Comparison of ENCODE assay signal across 5 cellular contexts in genomic region chr16:68494261-68494660, GRCh38. TPM values are rescaled to one million over a fixed set of nuclear protein-coding genes. Genes with fewer than 3 reads are reported as not detected.
DNase-seq lines count a peak whose midpoint lies in the region; ATAC-seq, FAIRE-seq and TF ChIP-seq lines count a peak whose summit lies in the region.
"Not testable (repeated sequence)": the region's sequence is repeated elsewhere in the genome, so short reads cannot be mapped to it uniquely, and the experiment has no call there.

No MANE protein-coding gene starts in this region.

- not testable (repeated sequence) for H3K36me3 ChIP-seq in HEK293 (ENCODE audit: control insufficient read depth in 2 of 2, insufficient read depth in 1 of 2, low read length in 2 of 2); K562 (ENCODE audit: control insufficient read depth, insufficient read depth, low read length); stomach

- H3K27ac Mint-ChIP-seq in endothelial cell (ENCODE audit: unreplicated experiment), result peak overlapping the region; percentile 41
- H3K27ac Mint-ChIP-seq in neural crest cell (ENCODE audit: unreplicated experiment), result peak overlapping the region; percentile 52

- TF ChIP-seq EP300 in K562 (IDR thresholded peaks at IDR 0.05; ENCODE audit: low read length); stomach (IDR thresholded peaks at IDR 0.05): not testable (repeated sequence)

- not testable (repeated sequence) for H3K9me3 ChIP-seq in HEK293 (ENCODE audit: control insufficient read depth, insufficient read depth, low read depth, low read length); K562 (replicated peaks; ENCODE audit: control insufficient read depth, insufficient read depth, low read depth, low read length); stomach

- H3K27me3 ChIP-seq in K562 (ENCODE audit: control insufficient read depth in 2 of 2, insufficient read depth in 2 of 2, low read length in 2 of 2), result peaks cover 0 to 32% of the 10 kb centered on the region in 2 experiments; a peak in 3 of 5 replicates
- not testable (repeated sequence) for H3K27me3 ChIP-seq in stomach

- 2% methylated on average over 5 of the region's 5 CpGs for WGBS in K562 (ENCODE audit: insufficient coverage, low coverage, missing lambda C conversion rate)
- WGBS in stomach, 5 donors, result 89 to 98% (median 95%) methylated on average over 5 of the region's 5 CpGs

- CTCF ChIA-PET in HEK293 (lab: Yijun Ruan, JAX), result interaction anchor here (1.2 kb wide), 1 partner anchor 26 kb away, joined by 4 read pairs; no protein-coding TSS in a partner anchor
- CTCF ChIA-PET in K562 (lab: Yijun Ruan, JAX; ENCODE audit: low intra/inter-chr PET ratio), result not testable (repeated sequence)

- not testable (repeated sequence) for H3K9ac ChIP-seq in K562 (ENCODE audit: insufficient read depth in 1 of 2, low read depth in 2 of 2, low read length in 2 of 2)

- not testable (repeated sequence) for H4K20me1 ChIP-seq in K562 (replicated peaks; ENCODE audit: control insufficient read depth, insufficient read depth, low read length)

- intact Hi-C loops in K562 (cut with micrococcal nuclease); stomach (cut with DNase I; ENCODE audit: low total_unique reads): not testable (repeated sequence)

- H3K4me1 ChIP-seq in HEK293 (ENCODE audit: control insufficient read depth, insufficient read depth, low read length); K562 (replicated peaks in 1 of 2; ENCODE audit: control insufficient read depth in 2 of 2, insufficient read depth in 2 of 2, low read length in 2 of 2): not testable (repeated sequence)
- peaks cover 12 to 38% (median 35%) of the 10 kb centered on the region in 4 donors for H3K4me1 ChIP-seq in stomach

- not testable (repeated sequence) for H2AFZ ChIP-seq in K562 (ENCODE audit: low read depth, low read length)

- not testable (repeated sequence) for H3K27ac ChIP-seq in HEK293 (ENCODE audit: extremely low read depth, low read depth, low read length); K562 (ENCODE audit: extremely low read depth, low read depth, low read length)
- peak overlapping the region; percentile 70 to 90 (median 86) for H3K27ac ChIP-seq in stomach

- POLR2A ChIA-PET in HEK293 (lab: Yijun Ruan, JAX); K562 (lab: Yijun Ruan, JAX): not testable (repeated sequence)

- not testable (repeated sequence) for TF ChIP-seq CTCF in HEK293 (tag by site-specific recombination; IDR thresholded peaks at IDR 0.05); K562 (IDR thresholded peaks at IDR 0.05 in 2 of 3, conservative IDR thresholded peaks at IDR 0.05 in 1 of 3; ENCODE audit: insufficient read depth in 2 of 3, low read depth in 1 of 3, low read length in 3 of 3); endothelial cell (IDR thresholded peaks at IDR 0.05; ENCODE audit: unreplicated experiment); neural crest cell (conservative IDR thresholded peaks at IDR 0.05); stomach (IDR thresholded peaks at IDR 0.05)

- TF ChIP-seq POLR2A in K562 (conservative IDR thresholded peaks at IDR 0.05); stomach (IDR thresholded peaks at IDR 0.05): not testable (repeated sequence)

- in situ Hi-C loops in K562 (cut with MboI), result not testable (repeated sequence)

- H3K9me3 Mint-ChIP-seq in endothelial cell (ENCODE audit: unreplicated experiment); neural crest cell: not testable (repeated sequence)

- BruUV-seq in K562 (replicated peaks; lab: Mats Ljungman, UMichigan), result not testable (repeated sequence)

- not testable (repeated sequence) for ATAC-seq in K562

- H3K36me3 Mint-ChIP-seq in endothelial cell (ENCODE audit: low read depth, unreplicated experiment); neural crest cell (ENCODE audit: low read depth): not testable (repeated sequence)

- H3K4me3 ChIP-seq in HEK293 (ENCODE audit: low read depth, low read length); K562; stomach: not testable (repeated sequence)

- not testable (repeated sequence) for DNase-seq in K562 (ENCODE audit: extremely low read depth in 1 of 4, low spot score in 3 of 4); endothelial cell (ENCODE audit: low spot score); neural crest cell (ENCODE audit: low read depth, low spot score); stomach

- not testable (repeated sequence) for H3K79me2 ChIP-seq in K562 (ENCODE audit: control insufficient read depth, insufficient read depth, low read length)

- FAIRE-seq in K562 (lab: Jason Lieb, UNC), result not testable (repeated sequence)

- H3K27me3 Mint-ChIP-seq in endothelial cell (ENCODE audit: unreplicated experiment); neural crest cell (ENCODE audit: low read depth): not testable (repeated sequence)

- TF ChIP-seq RAD21 in K562 (CRISPR knock-in tag; conservative IDR thresholded peaks at IDR 0.05 in 1 of 2, IDR thresholded peaks at IDR 0.05 in 1 of 2), result not testable (repeated sequence)

- H3K4me3 Mint-ChIP-seq in endothelial cell (ENCODE audit: unreplicated experiment); neural crest cell: not testable (repeated sequence)

- H3K4me1 Mint-ChIP-seq in endothelial cell (ENCODE audit: unreplicated experiment); neural crest cell: not testable (repeated sequence)

- H3K9me1 ChIP-seq in K562 (ENCODE audit: control insufficient read depth, insufficient read depth, low read length), result not testable (repeated sequence)

- H3K4me2 ChIP-seq in K562 (ENCODE audit: insufficient read depth, low read length), result not testable (repeated sequence)

TF ChIP-seq in HEK293, 187 proteins besides CTCF, POLR2A, EP300 and RAD21:
- peak; percentile 44 for TF ChIP-seq SETDB1 (IDR thresholded peaks at IDR 0.05; ENCODE audit: insufficient read length, low read length)

TF ChIP-seq in K562, 482 proteins besides CTCF, POLR2A, EP300 and RAD21:
- peak; percentile 29; the same call in 1 of the 2 replicates for TF ChIP-seq TRIM28 (IDR thresholded peaks at IDR 0.05)
- peak; percentile 55 for TF ChIP-seq ZFP36 (IDR thresholded peaks at IDR 0.05; ENCODE audit: low read depth, low read length, partially characterized antibody)
- TF ChIP-seq ZNF431 (CRISPR knock-in tag; IDR thresholded peaks at IDR 0.05), result peak; percentile 96

RNA-seq across cellular contexts. Expression of gene ZFP90, which starts 44.8 kb away (rescaled TPM):
- total RNA-seq in K562 (2011; cell fraction: chromatin; rRNA removed; ENCODE audit: low replicate concordance), result 0.79 and 3.6 TPM in 2 replicates
- total RNA-seq in K562 (2011; cell fraction: nucleolus; rRNA removed), result 0.83 and 1.8 TPM in 2 replicates
- total RNA-seq in K562 (2011; cell fraction: nucleoplasm; rRNA removed), result 1.9 and 25.6 TPM in 2 replicates
- total RNA-seq in K562 (2014; rRNA removed) (2.0 and 2.7 TPM in 2 replicates), K562 (2014; rRNA removed; fragmentation: Illumina TruSeq; extraction: Trizol) (2.4 and 3.0 TPM in 2 replicates), K562 (2015; rRNA removed; fragmentation: Illumina TruSeq; extraction: Trizol) (1.8 and 2.6 TPM in 2 replicates), K562 (2021) (2.4 and 2.9 TPM in 2 replicates), endothelial cell (ENCODE audit: unreplicated experiment) (35.6 TPM), neural crest cell (56.2 and 56.4 TPM in 2 replicates), stomach (10 to 100 TPM; 12.9 to 28.1 (median 17.5) TPM)
- polyA plus RNA-seq in K562 (2011; rRNA removed) (1.2 and 1.7 TPM in 2 replicates), K562 (2014; fragmentation: Illumina TruSeq; extraction: Trizol) (2.4 and 2.7 TPM in 2 replicates), K562 (2014; fragmentation: Nextera tagmentation; extraction: Ambion mirVana) (under 1 TPM; 0.66 to 0.78 TPM), K562 (2014; rRNA removed) (2.3 and 5.7 TPM in 2 replicates), stomach (1 to 10 TPM; 6.2 to 9.0 (median 6.8) TPM)
- polyA plus RNA-seq in K562 (2011; cell fraction: cytosol; rRNA removed), result 0.80 and 1.4 TPM in 2 replicates
- polyA plus RNA-seq in K562 (2011; cell fraction: nucleus; rRNA removed), result 0.73 and 1.4 TPM in 2 replicates
- 2.2 and 7.6 TPM in 2 replicates for polyA plus RNA-seq in K562 (2012)
- 2.0 and 2.2 TPM in 2 replicates for polyA minus RNA-seq in K562 (2011; rRNA and poly(A)+ RNA removed)
- 0.27 and 1.6 TPM in 2 replicates for polyA minus RNA-seq in K562 (2011; cell fraction: cytosol; rRNA and poly(A)+ RNA removed)
- polyA minus RNA-seq in K562 (2011; cell fraction: nucleus; rRNA and poly(A)+ RNA removed), result 0.89 and 1.1 TPM in 2 replicates

RNA-seq across cellular contexts. Expression of gene SMPD3, which starts 46.0 kb away (rescaled TPM):
- 1.3 TPM in 2 replicates for total RNA-seq in K562 (2011; cell fraction: chromatin; rRNA removed; ENCODE audit: low replicate concordance)
- 1.0 and 1.4 TPM in 2 replicates for total RNA-seq in K562 (2011; cell fraction: nucleolus; rRNA removed)
- total RNA-seq in K562 (2011; cell fraction: nucleoplasm; rRNA removed), result 0.81 and 1.8 TPM in 2 replicates
- total RNA-seq in K562 (2014; rRNA removed), result 0.64 and 1.2 TPM in 2 replicates
- 0.11 TPM in 1 of 2 replicates, not detected in the other for total RNA-seq in K562 (2014; rRNA removed; fragmentation: Illumina TruSeq; extraction: Trizol)
- total RNA-seq in K562 (2015; rRNA removed; fragmentation: Illumina TruSeq; extraction: Trizol), result 0.23 and 0.72 TPM in 2 replicates
- 0.94 and 1.2 TPM in 2 replicates for total RNA-seq in K562 (2021)
- polyA plus RNA-seq in K562 (2011; rRNA removed), result 0.12 and 0.18 TPM in 2 replicates
- polyA plus RNA-seq in K562 (2011; cell fraction: cytosol; rRNA removed), result 0.07 and 0.33 TPM in 2 replicates
- polyA plus RNA-seq in K562 (2011; cell fraction: nucleus; rRNA removed), result 0.50 and 0.63 TPM in 2 replicates
- 0.94 and 3.7 TPM in 2 replicates for polyA plus RNA-seq in K562 (2012)
- polyA plus RNA-seq in K562 (2014; fragmentation: Illumina TruSeq; extraction: Trizol), result 0.12 and 1.00 TPM in 2 replicates
- under 1 TPM; 0.03 to 0.08 TPM for polyA plus RNA-seq in K562 (2014; fragmentation: Nextera tagmentation; extraction: Ambion mirVana)
- polyA plus RNA-seq in K562 (2014; rRNA removed), result 0.19 and 0.42 TPM in 2 replicates
- not detected in 2 replicates for polyA minus RNA-seq in K562 (2011; rRNA and poly(A)+ RNA removed)
- polyA minus RNA-seq in K562 (2011; cell fraction: cytosol; rRNA and poly(A)+ RNA removed), result 0.19 TPM in 1 of 2 replicates, not detected in the other
- polyA minus RNA-seq in K562 (2011; cell fraction: nucleus; rRNA and poly(A)+ RNA removed), result 0.40 TPM in 1 of 2 replicates, not detected in the other
- total RNA-seq in endothelial cell (ENCODE audit: unreplicated experiment), result not detected
- total RNA-seq in neural crest cell, result 3.2 and 3.8 TPM in 2 replicates
- total RNA-seq in stomach, result 100 to 1,000 TPM in 1 of 5 donors, 10 to 100 TPM in 4; 34.3 to 110 (median 76.3) TPM
- polyA plus RNA-seq in stomach, result 1 to 10 TPM; 1.7 to 7.6 (median 3.2) TPM
